1 cellular context compared by ENCODE assay signal in genomic region chr3:36302626-36303025, GRCh38.
TF ChIP-seq lines count a peak whose summit lies in the region.

No MANE protein-coding gene starts in this region.

TF ChIP-seq in H1, 55 proteins besides CTCF, POLR2A, EP300 and RAD21 (continued from another document):
- TF ChIP-seq ATF2 (IDR thresholded peaks at IDR 0.05; ENCODE audit: low read length): no peak
- TF ChIP-seq SUZ12 (IDR thresholded peaks at IDR 0.05; ENCODE audit: low read length): no peak
- no peak for TF ChIP-seq TEAD4 (IDR thresholded peaks at IDR 0.05; ENCODE audit: low read depth, low read length)
- no peak for TF ChIP-seq CREB1 (IDR thresholded peaks at IDR 0.05)
- TF ChIP-seq KDM1A (IDR thresholded peaks at IDR 0.05; ENCODE audit: borderline replicate concordance, low read length): no peak
- no peak for TF ChIP-seq SP1 (IDR thresholded peaks at IDR 0.05; ENCODE audit: low read depth, low read length)
